In the genomic region with DNA sequence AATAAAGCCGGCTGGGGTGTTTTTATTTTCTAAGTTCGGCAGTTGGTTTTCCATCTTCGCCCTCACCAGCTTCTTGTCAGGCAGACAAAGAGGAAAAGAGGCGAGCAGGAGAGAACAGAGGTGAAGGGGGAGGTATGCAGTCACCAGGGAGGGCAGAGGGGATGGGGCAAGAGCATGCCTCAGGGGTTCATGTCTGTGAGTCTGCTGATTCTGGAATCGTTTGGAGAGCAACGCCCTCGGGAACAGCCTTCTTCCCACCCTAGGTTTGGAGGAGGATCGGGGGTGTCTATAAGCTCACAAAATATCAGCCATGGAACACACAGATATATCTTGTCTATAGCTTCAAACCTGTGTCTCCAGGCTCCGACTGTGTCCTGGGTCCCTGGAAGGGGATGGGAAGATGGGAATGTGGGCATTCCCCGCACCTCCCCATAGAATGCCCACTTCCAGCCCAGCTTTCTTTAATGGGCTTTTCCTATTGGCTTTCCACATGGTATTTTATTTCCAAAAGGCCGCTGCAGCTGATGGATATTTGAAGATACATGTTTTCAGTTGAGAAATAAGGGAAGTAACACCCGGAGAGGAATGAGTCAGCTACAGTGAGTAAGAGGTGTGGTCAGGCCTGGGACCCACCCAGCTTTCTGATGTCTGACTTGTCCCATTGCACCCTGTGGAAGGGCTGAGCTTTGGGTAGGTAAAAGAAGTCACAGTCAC, we compare ENCODE assay signal across 1 cellular context.
TF ChIP-seq lines count a peak whose summit lies in the region.

No MANE protein-coding gene starts in this region.

TF ChIP-seq in GM23338, 12 proteins besides CTCF, POLR2A, EP300 and RAD21 (continued from another document):
- TF ChIP-seq, protein P1, sequence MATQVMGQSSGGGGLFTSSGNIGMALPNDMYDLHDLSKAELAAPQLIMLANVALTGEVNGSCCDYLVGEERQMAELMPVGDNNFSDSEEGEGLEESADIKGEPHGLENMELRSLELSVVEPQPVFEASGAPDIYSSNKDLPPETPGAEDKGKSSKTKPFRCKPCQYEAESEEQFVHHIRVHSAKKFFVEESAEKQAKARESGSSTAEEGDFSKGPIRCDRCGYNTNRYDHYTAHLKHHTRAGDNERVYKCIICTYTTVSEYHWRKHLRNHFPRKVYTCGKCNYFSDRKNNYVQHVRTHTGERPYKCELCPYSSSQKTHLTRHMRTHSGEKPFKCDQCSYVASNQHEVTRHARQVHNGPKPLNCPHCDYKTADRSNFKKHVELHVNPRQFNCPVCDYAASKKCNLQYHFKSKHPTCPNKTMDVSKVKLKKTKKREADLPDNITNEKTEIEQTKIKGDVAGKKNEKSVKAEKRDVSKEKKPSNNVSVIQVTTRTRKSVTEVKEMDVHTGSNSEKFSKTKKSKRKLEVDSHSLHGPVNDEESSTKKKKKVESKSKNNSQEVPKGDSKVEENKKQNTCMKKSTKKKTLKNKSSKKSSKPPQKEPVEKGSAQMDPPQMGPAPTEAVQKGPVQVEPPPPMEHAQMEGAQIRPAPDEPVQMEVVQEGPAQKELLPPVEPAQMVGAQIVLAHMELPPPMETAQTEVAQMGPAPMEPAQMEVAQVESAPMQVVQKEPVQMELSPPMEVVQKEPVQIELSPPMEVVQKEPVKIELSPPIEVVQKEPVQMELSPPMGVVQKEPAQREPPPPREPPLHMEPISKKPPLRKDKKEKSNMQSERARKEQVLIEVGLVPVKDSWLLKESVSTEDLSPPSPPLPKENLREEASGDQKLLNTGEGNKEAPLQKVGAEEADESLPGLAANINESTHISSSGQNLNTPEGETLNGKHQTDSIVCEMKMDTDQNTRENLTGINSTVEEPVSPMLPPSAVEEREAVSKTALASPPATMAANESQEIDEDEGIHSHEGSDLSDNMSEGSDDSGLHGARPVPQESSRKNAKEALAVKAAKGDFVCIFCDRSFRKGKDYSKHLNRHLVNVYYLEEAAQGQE (IDR thresholded peaks at IDR 0.05; ENCODE audit: unreplicated experiment) = no peak
- TF ChIP-seq POLR2AphosphoS5 (IDR thresholded peaks at IDR 0.05; ENCODE audit: low read depth) = no peak
- no peak for TF ChIP-seq EZH2phosphoT487 (IDR thresholded peaks at IDR 0.05; ENCODE audit: unreplicated experiment)
- TF ChIP-seq CREB1 (CRISPR knock-in tag; IDR thresholded peaks at IDR 0.05; ENCODE audit: low read depth) = no peak
- TF ChIP-seq STAT1 (IDR thresholded peaks at IDR 0.05; ENCODE audit: unreplicated experiment) = no peak
- TF ChIP-seq EZH2 (IDR thresholded peaks at IDR 0.05; ENCODE audit: low read depth, unreplicated experiment) = no peak
- TF ChIP-seq JUNB (IDR thresholded peaks at IDR 0.05; ENCODE audit: unreplicated experiment) = no peak
TF ChIP-seq in GM23338: peak in this region for 0.
